In genomic region chr2:129248183-129248582, GRCh38 we compare ENCODE assay signal across 21 cellular contexts.
DNase-seq lines count a peak whose midpoint lies in the region; ATAC-seq, FAIRE-seq and TF ChIP-seq lines count a peak whose summit lies in the region.
"Had no signal": no experiment of that assay in that cellular context is flagged by ENCODE, and none has a peak within 500 bp of the region (broad histone marks: within the 10 kb centered on the region; RNA-seq: fewer than 3 reads in every experiment).

No MANE protein-coding gene starts in this region.

- H3K9me1 ChIP-seq in K562 (ENCODE audit: control insufficient read depth, insufficient read depth, low read length) (no peaks in the 10 kb centered on the region), keratinocyte (ENCODE audit: control insufficient read depth, extremely low read depth, insufficient read depth, low read length) (no peaks in the 10 kb centered on the region)

- DNase-seq in mammary epithelial cell (peak; percentile 39), breast epithelium (ENCODE audit: low spot score in 2 of 2) (no peak), K562 (ENCODE audit: extremely low read depth in 1 of 4, low spot score in 3 of 4) (no peak), keratinocyte (ENCODE audit: low read depth, low spot score) (no peak), stromal cell of bone marrow (ENCODE audit: low read depth) (peak; percentile 3)
- DNase-seq: 8988T; CD8-positive, alpha-beta memory T cell; DMS79 treated with DMSO at 0.1 percent for 48 hours; GOT3; NCI-H1048; NCI-H146; NCI-H2081; NCI-H510A; Peyer's patch; Right ventricle myocardium superior had no signal

- peaks cover 4% of the 10 kb centered on the region for H3K4me1 ChIP-seq in mammary epithelial cell (ENCODE audit: insufficient read depth, low read length)
- H3K4me1 ChIP-seq in breast epithelium = no peaks in the 10 kb centered on the region
- H3K4me1 ChIP-seq in K562 (replicated peaks in 1 of 2; ENCODE audit: control insufficient read depth in 2 of 2, insufficient read depth in 2 of 2, low read length in 2 of 2) = no peaks in the 10 kb centered on the region
- H3K4me1 ChIP-seq in keratinocyte (ENCODE audit: control insufficient read depth, extremely low read depth, insufficient read depth, low read length) = peaks cover 19% of the 10 kb centered on the region
- H3K4me1 ChIP-seq: Peyer's patch had no signal

- H3K79me2 ChIP-seq in mammary epithelial cell (ENCODE audit: insufficient read depth, low read length) (no peaks in the 10 kb centered on the region), K562 (ENCODE audit: control insufficient read depth, insufficient read depth, low read length) (no peaks in the 10 kb centered on the region), keratinocyte (ENCODE audit: control insufficient read depth, insufficient read depth, low read length) (no peaks in the 10 kb centered on the region)

- TF ChIP-seq POLR2A in breast epithelium (IDR thresholded peaks at IDR 0.05) (no peak), K562 (conservative IDR thresholded peaks at IDR 0.05) (no peak)

- ATAC-seq in K562 = no peak
- ATAC-seq in HG03045 (IDR thresholded peaks at IDR 0.05; ENCODE audit: unreplicated experiment) = no peak
- no peak for ATAC-seq in GM21515 (IDR thresholded peaks at IDR 0.05; ENCODE audit: unreplicated experiment)
- no peak for ATAC-seq in GM18868 (IDR thresholded peaks at IDR 0.05; ENCODE audit: unreplicated experiment)

- no peak for TF ChIP-seq RAD21 in K562 (CRISPR knock-in tag; conservative IDR thresholded peaks at IDR 0.05 in 1 of 2, IDR thresholded peaks at IDR 0.05 in 1 of 2)

- in situ Hi-C loops in mammary epithelial cell (cut with MboI; ENCODE audit: low sequenced_read_pairs in 2 of 2) (loop anchor here (25.0 kb wide), 1 partner anchor 511 kb away; no protein-coding TSS in a partner anchor), K562 (cut with MboI) (no loop called here)

- H3K4me2 ChIP-seq in mammary epithelial cell (ENCODE audit: insufficient read depth, low read depth, low read length) (no peak overlapping the region), K562 (ENCODE audit: insufficient read depth, low read length) (no peak overlapping the region), keratinocyte (ENCODE audit: control insufficient read depth, extremely low read depth, insufficient read depth, low read depth, low read length) (no peak overlapping the region)
- H3K4me2 ChIP-seq: BLaER1, KMS-11 had no signal

- no peak for TF ChIP-seq EP300 in K562 (IDR thresholded peaks at IDR 0.05; ENCODE audit: low read length)

- H3K36me3 ChIP-seq in mammary epithelial cell (ENCODE audit: insufficient read depth, low read length) (no peaks in the 10 kb centered on the region), breast epithelium (no peaks in the 10 kb centered on the region), K562 (ENCODE audit: control insufficient read depth, insufficient read depth, low read length) (no peaks in the 10 kb centered on the region), keratinocyte (ENCODE audit: control insufficient read depth in 2 of 2, extremely low read depth in 1 of 2, insufficient read depth in 2 of 2, low read length in 2 of 2) (no peaks in the 10 kb centered on the region)
- H3K36me3 ChIP-seq: BLaER1, Peyer's patch had no signal

- no TSS peak for BruUV-seq in mammary epithelial cell (replicated peaks; lab: Mats Ljungman, UMichigan)
- no TSS peak for BruUV-seq in K562 (replicated peaks; lab: Mats Ljungman, UMichigan)

- no peak for TF ChIP-seq CTCF in mammary epithelial cell (conservative IDR thresholded peaks at IDR 0.05 in 1 of 2, IDR thresholded peaks at IDR 0.05 in 1 of 2; ENCODE audit: extremely low read depth in 1 of 2, insufficient read depth in 1 of 2, low read depth in 1 of 2, low read length in 2 of 2)
- TF ChIP-seq CTCF in breast epithelium (IDR thresholded peaks at IDR 0.05) = no peak
- no peak for TF ChIP-seq CTCF in K562 (IDR thresholded peaks at IDR 0.05 in 2 of 3, conservative IDR thresholded peaks at IDR 0.05 in 1 of 3; ENCODE audit: insufficient read depth in 2 of 3, low read depth in 1 of 3, low read length in 3 of 3)
- no peak for TF ChIP-seq CTCF in keratinocyte (optimal IDR thresholded peaks at IDR 0.05 in 1 of 3, IDR thresholded peaks at IDR 0.05 in 1 of 3, conservative IDR thresholded peaks at IDR 0.05 in 1 of 3; ENCODE audit: extremely low read depth in 1 of 3, insufficient read depth in 2 of 3, low read length in 3 of 3)

- intact Hi-C loops in mammary epithelial cell (cut with micrococcal nuclease) = no loop called here
- intact Hi-C loops in breast epithelium (cut with DNase I; ENCODE audit: low total_unique reads) = no loop called here
- intact Hi-C loops in K562 (cut with micrococcal nuclease) = no loop called here

- H3K9me3 ChIP-seq in mammary epithelial cell (replicated peaks; ENCODE audit: insufficient read depth, low read length) = no peaks in the 10 kb centered on the region
- no peaks in the 10 kb centered on the region for H3K9me3 ChIP-seq in breast epithelium
- no peaks in the 10 kb centered on the region for H3K9me3 ChIP-seq in K562 (replicated peaks; ENCODE audit: control insufficient read depth, insufficient read depth, low read depth, low read length)
- H3K9me3 ChIP-seq in keratinocyte (ENCODE audit: control insufficient read depth, low read depth, low read length) = no peaks in the 10 kb centered on the region
- H3K9me3 ChIP-seq: Peyer's patch had no signal

- H3K27me3 ChIP-seq in mammary epithelial cell (ENCODE audit: insufficient read depth, low read length) (no peaks in the 10 kb centered on the region), breast epithelium (no peaks in the 10 kb centered on the region), K562 (ENCODE audit: control insufficient read depth in 2 of 2, insufficient read depth in 2 of 2, low read length in 2 of 2) (no peaks in the 10 kb centered on the region), keratinocyte (ENCODE audit: control insufficient read depth, extremely low read depth, insufficient read depth, low read length) (no peaks in the 10 kb centered on the region)
- H3K27me3 ChIP-seq: BLaER1, Peyer's patch had no signal

- no peak for FAIRE-seq in K562 (lab: Jason Lieb, UNC)
- FAIRE-seq in keratinocyte (lab: Jason Lieb, UNC) = peak; percentile 82
- FAIRE-seq: G401.6 had no signal

- H4K20me1 ChIP-seq in mammary epithelial cell (ENCODE audit: insufficient read depth, low read length) = no peaks in the 10 kb centered on the region
- no peaks in the 10 kb centered on the region for H4K20me1 ChIP-seq in K562 (replicated peaks; ENCODE audit: control insufficient read depth, insufficient read depth, low read length)
- H4K20me1 ChIP-seq in keratinocyte (ENCODE audit: control insufficient read depth, extremely low read depth, insufficient read depth, low read length) = no peaks in the 10 kb centered on the region
- H4K20me1 ChIP-seq: BLaER1 had no signal

- H3K4me3 ChIP-seq in mammary epithelial cell (replicated peaks in 1 of 3; ENCODE audit: insufficient read depth in 1 of 3, low read depth in 2 of 3, low read length in 3 of 3) = no peak overlapping the region
- H3K4me3 ChIP-seq in breast epithelium = no peak overlapping the region
- H3K4me3 ChIP-seq in K562 = no peak overlapping the region
- no peak overlapping the region for H3K4me3 ChIP-seq in keratinocyte (ENCODE audit: control insufficient read depth in 2 of 3, extremely low read depth in 1 of 3, insufficient read depth in 2 of 3, low read depth in 1 of 3, low read length in 3 of 3)
- H3K4me3 ChIP-seq: BLaER1, Peyer's patch had no signal

- dilution Hi-C loops in mammary epithelial cell (cut with HindIII; ENCODE audit: low sequenced_read_pairs) (no loop called here), keratinocyte (cut with MboI; ENCODE audit: extremely low pct_ligation_motif_present, low sequenced_read_pairs) (no loop called here)

- H3K9ac ChIP-seq in mammary epithelial cell (ENCODE audit: insufficient read depth, low read length) = no peak overlapping the region
- H3K9ac ChIP-seq in K562 (ENCODE audit: insufficient read depth in 1 of 2, low read depth in 2 of 2, low read length in 2 of 2) = no peak overlapping the region
- no peak overlapping the region for H3K9ac ChIP-seq in keratinocyte (ENCODE audit: control insufficient read depth, extremely low read depth, insufficient read depth, low read length)
- H3K9ac ChIP-seq: BLaER1, KMS-11 had no signal

- H2AFZ ChIP-seq in mammary epithelial cell (ENCODE audit: low read depth, low read length) (no peak overlapping the region), K562 (ENCODE audit: low read depth, low read length) (no peak overlapping the region), keratinocyte (ENCODE audit: control insufficient read depth, low read length) (no peak overlapping the region)

- CTCF ChIA-PET in mammary epithelial cell (lab: Charles Lee; ENCODE audit: low non-redundant PET) = no interaction called here
- CTCF ChIA-PET in K562 (lab: Yijun Ruan, JAX; ENCODE audit: low intra/inter-chr PET ratio) = no interaction called here

- H3K27ac ChIP-seq in mammary epithelial cell (ENCODE audit: insufficient read depth, low read depth, low read length) (no peak overlapping the region), breast epithelium (no peak overlapping the region), K562 (ENCODE audit: extremely low read depth, low read depth, low read length) (no peak overlapping the region), keratinocyte (ENCODE audit: control insufficient read depth, insufficient read depth, low read length) (no peak overlapping the region)
- H3K27ac ChIP-seq: BLaER1, KMS-11, Peyer's patch had no signal

- POLR2A ChIA-PET in K562 (lab: Yijun Ruan, JAX) = no interaction called here

TF ChIP-seq in K562, 482 proteins besides CTCF, POLR2A, EP300 and RAD21:
- TF ChIP-seq TFE3 (CRISPR knock-in tag; IDR thresholded peaks at IDR 0.05) = 0 out of 2 replicates have a peak, but pooled peaks have one; percentile 31
- no peak for TF ChIP-seq SP2 (IDR thresholded peaks at IDR 0.05; ENCODE audit: extremely low read depth, low read depth, low read length, poor library complexity, severe bottlenecking)

Comparison
In these comparisons a context has a peak if more than half of its experiments do, and no peak if none do; other contexts are left out.
1. DNase-seq: peak in mammary epithelial cell (single experiment) and stromal cell of bone marrow (single experiment); none in breast epithelium (0 of 2), K562 (0 of 4) and keratinocyte (single experiment).